Comparison of ENCODE assay signal across 1 cellular context in genomic region chr15:74829500-74829899, GRCh38.
TF ChIP-seq lines count a peak whose summit lies in the region.

No MANE protein-coding gene starts in this region.

TF ChIP-seq in A549, 52 proteins besides CTCF, POLR2A, EP300 and RAD21 (continued from another document):
- TF ChIP-seq USF2 (IDR thresholded peaks at IDR 0.05) (no peak), FOXS1 (CRISPR knock-in tag; IDR thresholded peaks at IDR 0.05) (no peak)
